1 cellular context compared by ENCODE assay signal in the genomic region with DNA sequence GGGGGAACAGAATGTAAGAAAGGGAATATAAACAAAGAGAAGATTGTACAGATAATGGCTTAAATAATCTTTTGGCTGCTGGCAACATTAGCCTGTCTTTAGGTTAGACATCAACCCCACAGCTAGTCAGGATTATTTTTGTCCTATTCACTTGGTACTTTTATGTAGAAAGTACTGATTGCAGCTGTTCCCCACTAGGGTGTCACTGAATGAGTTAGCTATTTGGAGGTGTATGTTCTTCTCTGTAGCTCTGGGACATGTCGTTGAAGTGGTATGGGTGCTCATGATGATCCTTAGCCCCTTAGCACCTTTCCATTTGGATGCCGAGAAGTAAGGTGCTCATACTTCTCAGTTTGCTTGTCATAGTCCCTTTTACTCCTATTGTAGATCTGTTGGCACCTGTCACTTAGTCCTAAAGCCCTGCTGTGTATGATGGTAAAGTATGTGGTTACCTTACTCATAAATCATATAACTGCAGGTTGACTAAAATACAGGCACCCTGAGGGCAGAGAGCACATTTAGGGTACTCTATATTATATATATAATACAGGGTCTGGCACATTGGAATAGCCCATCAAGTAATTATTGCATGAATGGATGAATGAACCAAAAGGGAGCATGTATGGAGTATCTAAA.
TF ChIP-seq lines count a peak whose summit lies in the region.

No MANE protein-coding gene starts in this region.

TF ChIP-seq in GM23338, 12 proteins besides CTCF, POLR2A, EP300 and RAD21 (continued from another document):
- TF ChIP-seq, protein P1, sequence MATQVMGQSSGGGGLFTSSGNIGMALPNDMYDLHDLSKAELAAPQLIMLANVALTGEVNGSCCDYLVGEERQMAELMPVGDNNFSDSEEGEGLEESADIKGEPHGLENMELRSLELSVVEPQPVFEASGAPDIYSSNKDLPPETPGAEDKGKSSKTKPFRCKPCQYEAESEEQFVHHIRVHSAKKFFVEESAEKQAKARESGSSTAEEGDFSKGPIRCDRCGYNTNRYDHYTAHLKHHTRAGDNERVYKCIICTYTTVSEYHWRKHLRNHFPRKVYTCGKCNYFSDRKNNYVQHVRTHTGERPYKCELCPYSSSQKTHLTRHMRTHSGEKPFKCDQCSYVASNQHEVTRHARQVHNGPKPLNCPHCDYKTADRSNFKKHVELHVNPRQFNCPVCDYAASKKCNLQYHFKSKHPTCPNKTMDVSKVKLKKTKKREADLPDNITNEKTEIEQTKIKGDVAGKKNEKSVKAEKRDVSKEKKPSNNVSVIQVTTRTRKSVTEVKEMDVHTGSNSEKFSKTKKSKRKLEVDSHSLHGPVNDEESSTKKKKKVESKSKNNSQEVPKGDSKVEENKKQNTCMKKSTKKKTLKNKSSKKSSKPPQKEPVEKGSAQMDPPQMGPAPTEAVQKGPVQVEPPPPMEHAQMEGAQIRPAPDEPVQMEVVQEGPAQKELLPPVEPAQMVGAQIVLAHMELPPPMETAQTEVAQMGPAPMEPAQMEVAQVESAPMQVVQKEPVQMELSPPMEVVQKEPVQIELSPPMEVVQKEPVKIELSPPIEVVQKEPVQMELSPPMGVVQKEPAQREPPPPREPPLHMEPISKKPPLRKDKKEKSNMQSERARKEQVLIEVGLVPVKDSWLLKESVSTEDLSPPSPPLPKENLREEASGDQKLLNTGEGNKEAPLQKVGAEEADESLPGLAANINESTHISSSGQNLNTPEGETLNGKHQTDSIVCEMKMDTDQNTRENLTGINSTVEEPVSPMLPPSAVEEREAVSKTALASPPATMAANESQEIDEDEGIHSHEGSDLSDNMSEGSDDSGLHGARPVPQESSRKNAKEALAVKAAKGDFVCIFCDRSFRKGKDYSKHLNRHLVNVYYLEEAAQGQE (IDR thresholded peaks at IDR 0.05; ENCODE audit: unreplicated experiment), result no peak
- TF ChIP-seq ZNF114 (CRISPR knock-in tag; IDR thresholded peaks at IDR 0.05), result no peak
